Comparison of ENCODE assay signal across 13 cellular contexts in genomic region chr5:112338681-112339337, GRCh38.
DNase-seq lines count a peak whose midpoint lies in the region; ATAC-seq and TF ChIP-seq lines count a peak whose summit lies in the region.
"Had no signal": no experiment of that assay in that cellular context is flagged by ENCODE, and none has a peak within 500 bp of the region (broad histone marks: within the 10 kb centered on the region; RNA-seq: fewer than 3 reads in every experiment).

No MANE protein-coding gene starts in this region.

- intact Hi-C loops in PC-3 (cut with micrococcal nuclease): no loop called here

- no peaks in the 10 kb centered on the region for H3K36me3 ChIP-seq in PC-3 (ENCODE audit: low read depth, low read length)
- H3K36me3 ChIP-seq: ascending aorta had no signal

- TF ChIP-seq CTCF in PC-3 (conservative IDR thresholded peaks at IDR 0.05; ENCODE audit: low read depth, low read length) (no peak), fibroblast of mammary gland (conservative IDR thresholded peaks at IDR 0.05; ENCODE audit: control insufficient read depth, insufficient read depth, low read depth, low read length) (no peak), mesothelial cell of epicardium (IDR thresholded peaks at IDR 0.05; ENCODE audit: unreplicated experiment) (no peak)

- no peaks in the 10 kb centered on the region for H3F3A ChIP-seq in PC-3 (ENCODE audit: low read length, unreplicated experiment)

- peaks cover 43% of the 10 kb centered on the region for H3K4me1 Mint-ChIP-seq in mesothelial cell of epicardium
- H3K4me1 Mint-ChIP-seq: CD4-positive, CD25-positive, alpha-beta regulatory T cell had no signal

- no peaks in the 10 kb centered on the region for H3K36me3 Mint-ChIP-seq in mesothelial cell of epicardium
- H3K36me3 Mint-ChIP-seq: CD4-positive, CD25-positive, alpha-beta regulatory T cell had no signal

- CTCF ChIA-PET in PC-3 (lab: Charles Lee): no interaction called here

- H3K27ac ChIP-seq in PC-3 (ENCODE audit: low read length): no peak overlapping the region
- H3K27ac ChIP-seq: ascending aorta had no signal

- H4K20me1 ChIP-seq in PC-3 (ENCODE audit: low read length): no peaks in the 10 kb centered on the region

- H3K9ac ChIP-seq in PC-3 (ENCODE audit: low read length): no peak overlapping the region

- H2AFZ ChIP-seq in PC-3 (ENCODE audit: low read length): no peak overlapping the region

- no peaks in the 10 kb centered on the region for H3K9me3 Mint-ChIP-seq in mesothelial cell of epicardium
- H3K9me3 Mint-ChIP-seq: CD4-positive, CD25-positive, alpha-beta regulatory T cell; HFFc6 had no signal

- H3K4me3 Mint-ChIP-seq in mesothelial cell of epicardium: no peak overlapping the region
- H3K4me3 Mint-ChIP-seq: CD4-positive, CD25-positive, alpha-beta regulatory T cell; HFFc6 had no signal

- H3K4me3 ChIP-seq in PC-3 (ENCODE audit: low read length) (no peak overlapping the region), fibroblast of mammary gland (ENCODE audit: control insufficient read depth, low read depth, low read length) (no peak overlapping the region)
- H3K4me3 ChIP-seq: ascending aorta had no signal

- POLR2A ChIA-PET in PC-3 (lab: Charles Lee; ENCODE audit: unreplicated experiment): no interaction called here

- BruUV-seq in PC-3 (replicated peaks; lab: Mats Ljungman, UMichigan): no TSS peak

- ATAC-seq in PC-3 (no peak), GM19463 (IDR thresholded peaks at IDR 0.05; ENCODE audit: unreplicated experiment) (no peak), GM21717 (IDR thresholded peaks at IDR 0.05; ENCODE audit: unreplicated experiment) (no peak)

- H3K9me2 ChIP-seq in PC-3 (replicated peaks; ENCODE audit: low read length): no peaks in the 10 kb centered on the region

- H3K4me1 ChIP-seq in PC-3 (ENCODE audit: insufficient read depth, low read length): no peaks in the 10 kb centered on the region
- H3K4me1 ChIP-seq: ascending aorta had no signal

- no peak overlapping the region for H3K27ac Mint-ChIP-seq in mesothelial cell of epicardium
- H3K27ac Mint-ChIP-seq: CD4-positive, CD25-positive, alpha-beta regulatory T cell; HFFc6 had no signal

- DNase-seq in DMS153 treated with DMSO at 0.1 percent for 48 hours (lab: John Stamatoyannopoulos, UW; ENCODE audit: unreplicated experiment): peak; percentile 62
- DNase-seq in PC-3: peak; percentile 15
- DNase-seq in fibroblast of mammary gland (ENCODE audit: low read depth): peak; percentile 20
- DNase-seq in myocyte (ENCODE audit: low read depth): peak; percentile 7
- no peak for DNase-seq in DMS53 treated with DMSO at 0.1 percent for 48 hours (lab: John Stamatoyannopoulos, UW; ENCODE audit: unreplicated experiment)
- DNase-seq in mesothelial cell of epicardium (ENCODE audit: low spot score in 2 of 2, unreplicated experiment in 2 of 2): no peak
- DNase-seq: activated CD4-positive, alpha-beta T cell treated with anti-CD3 and anti-CD28 coated beads for 48 hours; CD4-positive, CD25-positive, alpha-beta regulatory T cell; HFFc6; OCI-M1 had no signal

- no peaks in the 10 kb centered on the region for H3K27me3 Mint-ChIP-seq in mesothelial cell of epicardium (ENCODE audit: low read depth)

- H3K9me3 ChIP-seq in PC-3 (ENCODE audit: low read length): no peaks in the 10 kb centered on the region
- H3K9me3 ChIP-seq: ascending aorta had no signal

- H3K27me3 ChIP-seq in PC-3 (ENCODE audit: low read length): peaks cover 76% of the 10 kb centered on the region
- H3K27me3 ChIP-seq: ascending aorta had no signal

- H3K79me2 ChIP-seq in PC-3 (ENCODE audit: low read length): no peaks in the 10 kb centered on the region

- H3K4me2 ChIP-seq in PC-3 (ENCODE audit: low read length): no peak overlapping the region

Comparison
In these comparisons a context has a peak if more than half of its experiments do, and no peak if none do; other contexts are left out.
1. DNase-seq: peak in DMS153 treated with DMSO at 0.1 percent for 48 hours (single experiment), PC-3 (single experiment), fibroblast of mammary gland (single experiment) and myocyte (single experiment); none in DMS53 treated with DMSO at 0.1 percent for 48 hours (single experiment) and mesothelial cell of epicardium (0 of 2).